In genomic region chr18:74994502-74995403, GRCh38 we compare ENCODE assay signal across 8 cellular contexts.
DNase-seq lines count a peak whose midpoint lies in the region; ATAC-seq, FAIRE-seq and TF ChIP-seq lines count a peak whose summit lies in the region.

No MANE protein-coding gene starts in this region.

- H3K27ac Mint-ChIP-seq in GM23338 (peak overlapping the region; percentile 83; the same call in 1 of the 2 replicates), astrocyte (ENCODE audit: unreplicated experiment) (peak overlapping the region; percentile 70)

- H3K36me3 Mint-ChIP-seq in GM23338 (ENCODE audit: low read depth) = no peaks in the 10 kb centered on the region
- H3K36me3 Mint-ChIP-seq in astrocyte (ENCODE audit: low read depth, unreplicated experiment) = no peaks in the 10 kb centered on the region

- H3K4me1 Mint-ChIP-seq in GM23338 (peaks cover 27% of the 10 kb centered on the region), astrocyte (ENCODE audit: low read depth, unreplicated experiment) (peaks cover 26% of the 10 kb centered on the region)

- ATAC-seq in GM23338 (peak; percentile 48), omental fat pad (ENCODE audit: low FRiP score) (peak; percentile 32)

- H3K9me3 ChIP-seq in astrocyte (ENCODE audit: insufficient read depth, low read depth, low read length) (no peaks in the 10 kb centered on the region), Karpas-422 (ENCODE audit: low read length) (no peaks in the 10 kb centered on the region), esophagus muscularis mucosa (no peaks in the 10 kb centered on the region)

- H3K27me3 ChIP-seq in GM23338 (ENCODE audit: insufficient read depth) (no peaks in the 10 kb centered on the region), astrocyte (ENCODE audit: insufficient read depth, low read length) (no peaks in the 10 kb centered on the region), Karpas-422 (ENCODE audit: low read length) (no peaks in the 10 kb centered on the region), esophagus muscularis mucosa (no peaks in the 10 kb centered on the region)

- H3K79me2 ChIP-seq in GM23338 (replicated peaks; ENCODE audit: insufficient read depth) = no peaks in the 10 kb centered on the region
- no peaks in the 10 kb centered on the region for H3K79me2 ChIP-seq in astrocyte (ENCODE audit: insufficient read depth, low read length)
- H3K79me2 ChIP-seq in Karpas-422 (ENCODE audit: low read length) = no peaks in the 10 kb centered on the region

- no peaks in the 10 kb centered on the region for H3K9me2 ChIP-seq in GM23338 (ENCODE audit: insufficient read depth)
- H3K9me2 ChIP-seq in Karpas-422 (replicated peaks; ENCODE audit: insufficient read depth, low read length) = no peaks in the 10 kb centered on the region

- H3F3A ChIP-seq in GM23338 (replicated peaks; ENCODE audit: low read depth) = no peaks in the 10 kb centered on the region

- no peak for TF ChIP-seq POLR2A in esophagus muscularis mucosa (IDR thresholded peaks at IDR 0.05; ENCODE audit: low read depth)

- no peak overlapping the region for H3K4me2 ChIP-seq in GM23338
- peak overlapping the region; percentile 71 for H3K4me2 ChIP-seq in astrocyte (ENCODE audit: low read length)
- H3K4me2 ChIP-seq in Karpas-422 (ENCODE audit: low read depth, low read length, poor library complexity, severe bottlenecking) = no peak overlapping the region

- intact Hi-C loops in esophagus muscularis mucosa (cut with DNase I) = loop anchor here (10.0 kb wide), 1 partner anchor 90 kb away; no protein-coding TSS in a partner anchor

- H3K4me1 ChIP-seq in GM23338 (ENCODE audit: insufficient read depth) (peaks cover 11% of the 10 kb centered on the region; the same call in 1 of the 2 replicates), astrocyte (ENCODE audit: insufficient read depth, low read length) (peaks cover 10% of the 10 kb centered on the region), Karpas-422 (ENCODE audit: low read length) (no peaks in the 10 kb centered on the region), esophagus muscularis mucosa (no peaks in the 10 kb centered on the region)

- H3K36me3 ChIP-seq in GM23338 (ENCODE audit: insufficient read depth) = no peaks in the 10 kb centered on the region
- H3K36me3 ChIP-seq in astrocyte (ENCODE audit: insufficient read depth, low read length) = no peaks in the 10 kb centered on the region
- no peaks in the 10 kb centered on the region for H3K36me3 ChIP-seq in Karpas-422 (ENCODE audit: insufficient read depth, low read length)
- no peaks in the 10 kb centered on the region for H3K36me3 ChIP-seq in esophagus muscularis mucosa

- H3K27me3 Mint-ChIP-seq in GM23338 (ENCODE audit: insufficient read depth, low read depth, poor library complexity) (no peaks in the 10 kb centered on the region), astrocyte (ENCODE audit: low read depth, unreplicated experiment) (no peaks in the 10 kb centered on the region)

- H4K20me1 ChIP-seq in GM23338 (replicated peaks; ENCODE audit: insufficient read depth) (no peaks in the 10 kb centered on the region), astrocyte (ENCODE audit: insufficient read depth, low read length) (no peaks in the 10 kb centered on the region), Karpas-422 (ENCODE audit: insufficient read depth, low read depth, low read length) (no peaks in the 10 kb centered on the region; the same call in 1 of the 2 replicates)

- no peak for TF ChIP-seq EP300 in esophagus muscularis mucosa (IDR thresholded peaks at IDR 0.05)

- 80% methylated on average over 19 of the region's 19 CpGs for WGBS in esophagus muscularis mucosa

- peak overlapping the region; percentile 26; the same call in 1 of the 2 replicates for H2AFZ ChIP-seq in GM23338
- H2AFZ ChIP-seq in astrocyte (ENCODE audit: low read depth, low read length) = peak overlapping the region; percentile 18
- H2AFZ ChIP-seq in Karpas-422 (ENCODE audit: low read length) = no peak overlapping the region

- no peak for FAIRE-seq in astrocyte (lab: Jason Lieb, UNC)

- H3K27ac ChIP-seq in GM23338 (ENCODE audit: low read depth) = no peak overlapping the region
- H3K27ac ChIP-seq in astrocyte (ENCODE audit: low read depth, low read length) = no peak overlapping the region
- H3K27ac ChIP-seq in Karpas-422 (ENCODE audit: low read length) = no peak overlapping the region
- H3K27ac ChIP-seq in esophagus muscularis mucosa (replicated peaks in 1 of 4) = no peak overlapping the region

- H3K9ac ChIP-seq in astrocyte (ENCODE audit: low read length) (peak overlapping the region; percentile 5), Karpas-422 (ENCODE audit: low read length) (no peak overlapping the region)

- peak; percentile 11 for DNase-seq in SIG-M5 treated with dmso at 0.1 percent for 504 hours (lab: John Stamatoyannopoulos, UW; ENCODE audit: unreplicated experiment)
- no peak for DNase-seq in SIG-M5 (lab: John Stamatoyannopoulos, UW)
- no peak for DNase-seq in GM23338 (ENCODE audit: low spot score)
- peak; percentile 25 for DNase-seq in LHCN-M2 (ENCODE audit: low read depth)
- peak; percentile 25 for DNase-seq in astrocyte (ENCODE audit: low read depth)
- DNase-seq in omental fat pad (ENCODE audit: low spot score) = no peak
- no peak for DNase-seq in Karpas-422
- no peak for DNase-seq in esophagus muscularis mucosa (ENCODE audit: extremely low spot score)

- H3K9me3 Mint-ChIP-seq in GM23338 (no peaks in the 10 kb centered on the region), astrocyte (ENCODE audit: unreplicated experiment) (no peaks in the 10 kb centered on the region)

- H3K4me3 Mint-ChIP-seq in GM23338 = no peak overlapping the region
- no peak overlapping the region for H3K4me3 Mint-ChIP-seq in astrocyte (ENCODE audit: unreplicated experiment)

- TF ChIP-seq CTCF in GM23338 (conservative IDR thresholded peaks at IDR 0.05; ENCODE audit: low read depth in 2 of 2) = no peak
- TF ChIP-seq CTCF in astrocyte (IDR thresholded peaks at IDR 0.05; ENCODE audit: insufficient read depth, low read depth, low read length) = no peak
- no peak for TF ChIP-seq CTCF in omental fat pad (IDR thresholded peaks at IDR 0.05)
- TF ChIP-seq CTCF in esophagus muscularis mucosa (IDR thresholded peaks at IDR 0.05) = no peak

- no peak overlapping the region for H3K4me3 ChIP-seq in GM23338
- no peak overlapping the region for H3K4me3 ChIP-seq in astrocyte (ENCODE audit: insufficient read depth, low read depth, low read length)
- no peak overlapping the region for H3K4me3 ChIP-seq in Karpas-422 (ENCODE audit: low read length)
- no peak overlapping the region for H3K4me3 ChIP-seq in esophagus muscularis mucosa

TF ChIP-seq in GM23338, 12 proteins besides CTCF, POLR2A, EP300 and RAD21 (continues in another document):
- TF ChIP-seq, protein P1, sequence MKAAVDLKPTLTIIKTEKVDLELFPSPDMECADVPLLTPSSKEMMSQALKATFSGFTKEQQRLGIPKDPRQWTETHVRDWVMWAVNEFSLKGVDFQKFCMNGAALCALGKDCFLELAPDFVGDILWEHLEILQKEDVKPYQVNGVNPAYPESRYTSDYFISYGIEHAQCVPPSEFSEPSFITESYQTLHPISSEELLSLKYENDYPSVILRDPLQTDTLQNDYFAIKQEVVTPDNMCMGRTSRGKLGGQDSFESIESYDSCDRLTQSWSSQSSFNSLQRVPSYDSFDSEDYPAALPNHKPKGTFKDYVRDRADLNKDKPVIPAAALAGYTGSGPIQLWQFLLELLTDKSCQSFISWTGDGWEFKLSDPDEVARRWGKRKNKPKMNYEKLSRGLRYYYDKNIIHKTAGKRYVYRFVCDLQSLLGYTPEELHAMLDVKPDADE (IDR thresholded peaks at IDR 0.05) = no peak
- no peak for TF ChIP-seq EZH2phosphoT487 (IDR thresholded peaks at IDR 0.05; ENCODE audit: unreplicated experiment)
- no peak for TF ChIP-seq NANOG (IDR thresholded peaks at IDR 0.05; ENCODE audit: borderline replicate concordance)
- no peak for TF ChIP-seq ZNF114 (CRISPR knock-in tag; IDR thresholded peaks at IDR 0.05)
- no peak for TF ChIP-seq ZNF331 (CRISPR knock-in tag; IDR thresholded peaks at IDR 0.05; ENCODE audit: low read depth)
- no peak for TF ChIP-seq POLR2AphosphoS5 (IDR thresholded peaks at IDR 0.05; ENCODE audit: low read depth)
- TF ChIP-seq JUNB (IDR thresholded peaks at IDR 0.05; ENCODE audit: unreplicated experiment) = no peak
- no peak for TF ChIP-seq EZH2 (IDR thresholded peaks at IDR 0.05; ENCODE audit: low read depth, unreplicated experiment)
- TF ChIP-seq, protein P2, sequence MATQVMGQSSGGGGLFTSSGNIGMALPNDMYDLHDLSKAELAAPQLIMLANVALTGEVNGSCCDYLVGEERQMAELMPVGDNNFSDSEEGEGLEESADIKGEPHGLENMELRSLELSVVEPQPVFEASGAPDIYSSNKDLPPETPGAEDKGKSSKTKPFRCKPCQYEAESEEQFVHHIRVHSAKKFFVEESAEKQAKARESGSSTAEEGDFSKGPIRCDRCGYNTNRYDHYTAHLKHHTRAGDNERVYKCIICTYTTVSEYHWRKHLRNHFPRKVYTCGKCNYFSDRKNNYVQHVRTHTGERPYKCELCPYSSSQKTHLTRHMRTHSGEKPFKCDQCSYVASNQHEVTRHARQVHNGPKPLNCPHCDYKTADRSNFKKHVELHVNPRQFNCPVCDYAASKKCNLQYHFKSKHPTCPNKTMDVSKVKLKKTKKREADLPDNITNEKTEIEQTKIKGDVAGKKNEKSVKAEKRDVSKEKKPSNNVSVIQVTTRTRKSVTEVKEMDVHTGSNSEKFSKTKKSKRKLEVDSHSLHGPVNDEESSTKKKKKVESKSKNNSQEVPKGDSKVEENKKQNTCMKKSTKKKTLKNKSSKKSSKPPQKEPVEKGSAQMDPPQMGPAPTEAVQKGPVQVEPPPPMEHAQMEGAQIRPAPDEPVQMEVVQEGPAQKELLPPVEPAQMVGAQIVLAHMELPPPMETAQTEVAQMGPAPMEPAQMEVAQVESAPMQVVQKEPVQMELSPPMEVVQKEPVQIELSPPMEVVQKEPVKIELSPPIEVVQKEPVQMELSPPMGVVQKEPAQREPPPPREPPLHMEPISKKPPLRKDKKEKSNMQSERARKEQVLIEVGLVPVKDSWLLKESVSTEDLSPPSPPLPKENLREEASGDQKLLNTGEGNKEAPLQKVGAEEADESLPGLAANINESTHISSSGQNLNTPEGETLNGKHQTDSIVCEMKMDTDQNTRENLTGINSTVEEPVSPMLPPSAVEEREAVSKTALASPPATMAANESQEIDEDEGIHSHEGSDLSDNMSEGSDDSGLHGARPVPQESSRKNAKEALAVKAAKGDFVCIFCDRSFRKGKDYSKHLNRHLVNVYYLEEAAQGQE (IDR thresholded peaks at IDR 0.05; ENCODE audit: unreplicated experiment) = no peak

Comparison
In these comparisons a context has a peak if more than half of its experiments do, and no peak if none do; other contexts are left out.
1. DNase-seq: peak in SIG-M5 treated with dmso at 0.1 percent for 504 hours (single experiment), LHCN-M2 (single experiment) and astrocyte (single experiment); none in SIG-M5 (single experiment), GM23338 (single experiment), omental fat pad (single experiment), Karpas-422 (single experiment) and esophagus muscularis mucosa (single experiment).